Comparison of ENCODE assay signal across 1 cellular context in the genomic region with DNA sequence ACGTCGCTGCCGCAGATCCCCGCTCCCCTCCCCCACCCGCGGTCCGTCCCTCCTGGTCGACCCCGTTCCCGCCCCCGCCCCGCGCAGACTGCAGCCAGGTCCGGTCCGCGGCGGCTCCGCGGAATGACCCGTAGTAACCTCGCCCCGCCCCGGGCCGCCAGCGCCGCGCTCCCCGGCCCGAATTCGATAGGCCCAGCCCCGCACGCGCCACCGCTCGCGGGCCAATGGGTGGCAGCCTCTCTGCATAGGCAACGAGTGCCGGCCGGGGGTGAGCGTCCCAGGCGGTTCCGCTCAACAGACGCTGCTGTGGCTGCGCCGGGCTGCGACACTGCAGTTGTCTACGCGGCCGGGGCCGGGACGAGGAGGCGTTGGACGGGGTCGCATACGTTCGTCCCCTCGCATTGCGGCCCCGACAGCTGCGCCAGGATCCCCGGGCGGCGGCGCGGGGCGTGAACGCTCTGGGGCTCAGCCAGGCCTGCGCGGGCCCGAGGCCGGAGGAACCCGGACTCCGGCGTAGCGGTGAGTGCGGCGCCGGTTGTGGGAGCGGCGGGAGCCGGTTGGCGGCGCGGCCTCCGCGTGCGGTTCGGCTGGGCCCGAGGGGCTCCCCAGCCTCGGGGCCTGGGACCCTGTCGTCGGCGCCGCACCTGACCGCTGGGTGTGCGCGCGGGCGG.
TF ChIP-seq lines count a peak whose summit lies in the region.

A gene (plus strand): TSS at position 297 of the 671 bp plus-strand sequence. CDS start 47,737 bp downstream, outside the sequence.

TF ChIP-seq in HepG2, 621 proteins besides CTCF, POLR2A, EP300 and RAD21 (continued from another document and continues in another):
- TF ChIP-seq, protein P1, sequence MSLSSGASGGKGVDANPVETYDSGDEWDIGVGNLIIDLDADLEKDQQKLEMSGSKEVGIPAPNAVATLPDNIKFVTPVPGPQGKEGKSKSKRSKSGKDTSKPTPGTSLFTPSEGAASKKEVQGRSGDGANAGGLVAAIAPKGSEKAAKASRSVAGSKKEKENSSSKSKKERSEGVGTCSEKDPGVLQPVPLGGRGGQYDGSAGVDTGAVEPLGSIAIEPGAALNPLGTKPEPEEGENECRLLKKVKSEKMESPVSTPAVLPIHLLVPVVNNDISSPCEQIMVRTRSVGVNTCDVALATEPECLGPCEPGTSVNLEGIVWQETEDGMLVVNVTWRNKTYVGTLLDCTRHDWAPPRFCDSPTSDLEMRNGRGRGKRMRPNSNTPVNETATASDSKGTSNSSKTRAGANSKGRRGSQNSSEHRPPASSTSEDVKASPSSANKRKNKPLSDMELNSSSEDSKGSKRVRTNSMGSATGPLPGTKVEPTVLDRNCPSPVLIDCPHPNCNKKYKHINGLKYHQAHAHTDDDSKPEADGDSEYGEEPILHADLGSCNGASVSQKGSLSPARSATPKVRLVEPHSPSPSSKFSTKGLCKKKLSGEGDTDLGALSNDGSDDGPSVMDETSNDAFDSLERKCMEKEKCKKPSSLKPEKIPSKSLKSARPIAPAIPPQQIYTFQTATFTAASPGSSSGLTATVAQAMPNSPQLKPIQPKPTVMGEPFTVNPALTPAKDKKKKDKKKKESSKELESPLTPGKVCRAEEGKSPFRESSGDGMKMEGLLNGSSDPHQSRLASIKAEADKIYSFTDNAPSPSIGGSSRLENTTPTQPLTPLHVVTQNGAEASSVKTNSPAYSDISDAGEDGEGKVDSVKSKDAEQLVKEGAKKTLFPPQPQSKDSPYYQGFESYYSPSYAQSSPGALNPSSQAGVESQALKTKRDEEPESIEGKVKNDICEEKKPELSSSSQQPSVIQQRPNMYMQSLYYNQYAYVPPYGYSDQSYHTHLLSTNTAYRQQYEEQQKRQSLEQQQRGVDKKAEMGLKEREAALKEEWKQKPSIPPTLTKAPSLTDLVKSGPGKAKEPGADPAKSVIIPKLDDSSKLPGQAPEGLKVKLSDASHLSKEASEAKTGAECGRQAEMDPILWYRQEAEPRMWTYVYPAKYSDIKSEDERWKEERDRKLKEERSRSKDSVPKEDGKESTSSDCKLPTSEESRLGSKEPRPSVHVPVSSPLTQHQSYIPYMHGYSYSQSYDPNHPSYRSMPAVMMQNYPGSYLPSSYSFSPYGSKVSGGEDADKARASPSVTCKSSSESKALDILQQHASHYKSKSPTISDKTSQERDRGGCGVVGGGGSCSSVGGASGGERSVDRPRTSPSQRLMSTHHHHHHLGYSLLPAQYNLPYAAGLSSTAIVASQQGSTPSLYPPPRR (CRISPR knock-in tag; IDR thresholded peaks at IDR 0.05; ENCODE audit: borderline replicate concordance): peak; percentile 85
- TF ChIP-seq, protein P2, sequence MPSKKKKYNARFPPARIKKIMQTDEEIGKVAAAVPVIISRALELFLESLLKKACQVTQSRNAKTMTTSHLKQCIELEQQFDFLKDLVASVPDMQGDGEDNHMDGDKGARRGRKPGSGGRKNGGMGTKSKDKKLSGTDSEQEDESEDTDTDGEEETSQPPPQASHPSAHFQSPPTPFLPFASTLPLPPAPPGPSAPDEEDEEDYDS (CRISPR knock-in tag; IDR thresholded peaks at IDR 0.05): peak; percentile 99
- TF ChIP-seq, protein P3, sequence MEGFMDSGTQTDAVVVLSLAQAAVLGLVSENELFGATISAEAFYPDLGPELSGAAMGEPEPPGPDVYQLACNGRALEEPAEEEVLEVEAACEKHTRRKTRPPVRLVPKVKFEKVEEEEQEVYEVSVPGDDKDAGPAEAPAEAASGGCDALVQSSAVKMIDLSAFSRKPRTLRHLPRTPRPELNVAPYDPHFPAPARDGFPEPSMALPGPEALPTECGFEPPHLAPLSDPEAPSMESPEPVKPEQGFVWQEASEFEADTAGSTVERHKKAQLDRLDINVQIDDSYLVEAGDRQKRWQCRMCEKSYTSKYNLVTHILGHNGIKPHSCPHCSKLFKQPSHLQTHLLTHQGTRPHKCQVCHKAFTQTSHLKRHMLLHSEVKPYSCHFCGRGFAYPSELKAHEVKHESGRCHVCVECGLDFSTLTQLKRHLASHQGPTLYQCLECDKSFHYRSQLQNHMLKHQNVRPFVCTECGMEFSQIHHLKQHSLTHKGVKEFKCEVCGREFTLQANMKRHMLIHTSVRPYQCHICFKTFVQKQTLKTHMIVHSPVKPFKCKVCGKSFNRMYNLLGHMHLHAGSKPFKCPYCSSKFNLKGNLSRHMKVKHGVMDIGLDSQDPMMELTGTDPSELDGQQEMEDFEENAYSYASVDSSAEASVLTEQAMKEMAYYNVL (CRISPR knock-in tag; IDR thresholded peaks at IDR 0.05; ENCODE audit: borderline replicate concordance): peak; percentile 79; the same call in 1 of the 2 replicates
- TF ChIP-seq NR2F2 (IDR thresholded peaks at IDR 0.05; ENCODE audit: borderline replicate concordance, low read depth): no peak; the same call in 1 of the 2 replicates
- TF ChIP-seq, protein P4, sequence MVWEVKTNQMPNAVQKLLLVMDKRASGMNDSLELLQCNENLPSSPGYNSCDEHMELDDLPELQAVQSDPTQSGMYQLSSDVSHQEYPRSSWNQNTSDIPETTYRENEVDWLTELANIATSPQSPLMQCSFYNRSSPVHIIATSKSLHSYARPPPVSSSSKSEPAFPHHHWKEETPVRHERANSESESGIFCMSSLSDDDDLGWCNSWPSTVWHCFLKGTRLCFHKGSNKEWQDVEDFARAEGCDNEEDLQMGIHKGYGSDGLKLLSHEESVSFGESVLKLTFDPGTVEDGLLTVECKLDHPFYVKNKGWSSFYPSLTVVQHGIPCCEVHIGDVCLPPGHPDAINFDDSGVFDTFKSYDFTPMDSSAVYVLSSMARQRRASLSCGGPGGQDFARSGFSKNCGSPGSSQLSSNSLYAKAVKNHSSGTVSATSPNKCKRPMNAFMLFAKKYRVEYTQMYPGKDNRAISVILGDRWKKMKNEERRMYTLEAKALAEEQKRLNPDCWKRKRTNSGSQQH (CRISPR knock-in tag; IDR thresholded peaks at IDR 0.05; ENCODE audit: low read depth): no peak
- peak; percentile 72 for TF ChIP-seq ESRRA (CRISPR knock-in tag; IDR thresholded peaks at IDR 0.05; ENCODE audit: low read depth)
- peak; percentile 61; the same call in 1 of the 2 replicates for TF ChIP-seq PITX1 (CRISPR knock-in tag; IDR thresholded peaks at IDR 0.05)
- TF ChIP-seq SMAD9 (CRISPR knock-in tag; IDR thresholded peaks at IDR 0.05): 0 out of 2 replicates have a peak, but pooled peaks have one; percentile 33
- no peak for TF ChIP-seq MAFG (CRISPR knock-in tag; IDR thresholded peaks at IDR 0.05)
- TF ChIP-seq ZKSCAN5 (CRISPR knock-in tag; IDR thresholded peaks at IDR 0.05): peak; percentile 63; the same call in 1 of the 2 replicates
- TF ChIP-seq NFE2 (CRISPR knock-in tag; IDR thresholded peaks at IDR 0.05): 0 out of 2 replicates have a peak, but pooled peaks have one; percentile 22
- peak; percentile 94 for TF ChIP-seq ZNF792 (CRISPR knock-in tag; IDR thresholded peaks at IDR 0.05)
- TF ChIP-seq SMARCC2 (IDR thresholded peaks at IDR 0.05): no peak
- TF ChIP-seq, protein P5, sequence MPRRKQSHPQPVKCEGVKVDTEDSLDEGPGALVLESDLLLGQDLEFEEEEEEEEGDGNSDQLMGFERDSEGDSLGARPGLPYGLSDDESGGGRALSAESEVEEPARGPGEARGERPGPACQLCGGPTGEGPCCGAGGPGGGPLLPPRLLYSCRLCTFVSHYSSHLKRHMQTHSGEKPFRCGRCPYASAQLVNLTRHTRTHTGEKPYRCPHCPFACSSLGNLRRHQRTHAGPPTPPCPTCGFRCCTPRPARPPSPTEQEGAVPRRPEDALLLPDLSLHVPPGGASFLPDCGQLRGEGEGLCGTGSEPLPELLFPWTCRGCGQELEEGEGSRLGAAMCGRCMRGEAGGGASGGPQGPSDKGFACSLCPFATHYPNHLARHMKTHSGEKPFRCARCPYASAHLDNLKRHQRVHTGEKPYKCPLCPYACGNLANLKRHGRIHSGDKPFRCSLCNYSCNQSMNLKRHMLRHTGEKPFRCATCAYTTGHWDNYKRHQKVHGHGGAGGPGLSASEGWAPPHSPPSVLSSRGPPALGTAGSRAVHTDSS (CRISPR knock-in tag; conservative IDR thresholded peaks at IDR 0.05): no peak; the same call in 1 of the 2 replicates
- TF ChIP-seq PAX8 (CRISPR knock-in tag; IDR thresholded peaks at IDR 0.05; ENCODE audit: borderline replicate concordance): peak; percentile 91; the same call in 1 of the 2 replicates
- peak; percentile 62 for TF ChIP-seq FOXA3 (CRISPR knock-in tag; IDR thresholded peaks at IDR 0.05)
- no peak for TF ChIP-seq RCOR2 (CRISPR knock-in tag; IDR thresholded peaks at IDR 0.05)
- TF ChIP-seq ONECUT2 (CRISPR knock-in tag; IDR thresholded peaks at IDR 0.05): no peak
- TF ChIP-seq CHD2 (IDR thresholded peaks at IDR 0.05; ENCODE audit: low read depth, low read length): peak; percentile 64; the same call in 1 of the 2 replicates
- peak; percentile 90; the same call in 1 of the 3 replicates for TF ChIP-seq MXI1 (IDR thresholded peaks at IDR 0.05; ENCODE audit: borderline replicate concordance, low read depth, low read length)
- TF ChIP-seq REXO4 (CRISPR knock-in tag; IDR thresholded peaks at IDR 0.05; ENCODE audit: borderline replicate concordance): peak; percentile 75; the same call in 1 of the 2 replicates
- TF ChIP-seq MED13 (CRISPR knock-in tag; IDR thresholded peaks at IDR 0.05): peak; percentile 96
- TF ChIP-seq ZNF17 (CRISPR knock-in tag; IDR thresholded peaks at IDR 0.05): no peak
- peak; percentile 92 for TF ChIP-seq ZFP36L2 (CRISPR knock-in tag; IDR thresholded peaks at IDR 0.05)
- peak; percentile 95 for TF ChIP-seq ZNF205 (CRISPR knock-in tag; IDR thresholded peaks at IDR 0.05)
- no peak for TF ChIP-seq ZNF569 (CRISPR knock-in tag; IDR thresholded peaks at IDR 0.05; ENCODE audit: borderline replicate concordance)
- TF ChIP-seq RBFOX2 (IDR thresholded peaks at IDR 0.05; ENCODE audit: low read depth, low read length): peak; percentile 100
- no peak for TF ChIP-seq ZNF75D (CRISPR knock-in tag; IDR thresholded peaks at IDR 0.05; ENCODE audit: borderline replicate concordance)
- no peak for TF ChIP-seq ZFYVE20 (CRISPR knock-in tag; IDR thresholded peaks at IDR 0.05; ENCODE audit: borderline replicate concordance, low read depth)
- peak; percentile 90 for TF ChIP-seq TP53 (CRISPR knock-in tag; conservative IDR thresholded peaks at IDR 0.05)
- TF ChIP-seq, protein P6, sequence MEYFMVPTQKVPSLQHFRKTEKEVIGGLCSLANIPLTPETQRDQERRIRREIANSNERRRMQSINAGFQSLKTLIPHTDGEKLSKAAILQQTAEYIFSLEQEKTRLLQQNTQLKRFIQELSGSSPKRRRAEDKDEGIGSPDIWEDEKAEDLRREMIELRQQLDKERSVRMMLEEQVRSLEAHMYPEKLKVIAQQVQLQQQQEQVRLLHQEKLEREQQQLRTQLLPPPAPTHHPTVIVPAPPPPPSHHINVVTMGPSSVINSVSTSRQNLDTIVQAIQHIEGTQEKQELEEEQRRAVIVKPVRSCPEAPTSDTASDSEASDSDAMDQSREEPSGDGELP (IDR thresholded peaks at IDR 0.05; ENCODE audit: borderline replicate concordance, low read depth): no peak; the same call in 1 of the 2 replicates
- TF ChIP-seq, protein P7, sequence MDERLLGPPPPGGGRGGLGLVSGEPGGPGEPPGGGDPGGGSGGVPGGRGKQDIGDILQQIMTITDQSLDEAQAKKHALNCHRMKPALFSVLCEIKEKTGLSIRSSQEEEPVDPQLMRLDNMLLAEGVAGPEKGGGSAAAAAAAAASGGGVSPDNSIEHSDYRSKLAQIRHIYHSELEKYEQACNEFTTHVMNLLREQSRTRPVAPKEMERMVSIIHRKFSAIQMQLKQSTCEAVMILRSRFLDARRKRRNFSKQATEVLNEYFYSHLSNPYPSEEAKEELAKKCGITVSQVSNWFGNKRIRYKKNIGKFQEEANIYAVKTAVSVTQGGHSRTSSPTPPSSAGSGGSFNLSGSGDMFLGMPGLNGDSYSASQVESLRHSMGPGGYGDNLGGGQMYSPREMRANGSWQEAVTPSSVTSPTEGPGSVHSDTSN (CRISPR knock-in tag; IDR thresholded peaks at IDR 0.05): no peak
- TF ChIP-seq, protein P8, sequence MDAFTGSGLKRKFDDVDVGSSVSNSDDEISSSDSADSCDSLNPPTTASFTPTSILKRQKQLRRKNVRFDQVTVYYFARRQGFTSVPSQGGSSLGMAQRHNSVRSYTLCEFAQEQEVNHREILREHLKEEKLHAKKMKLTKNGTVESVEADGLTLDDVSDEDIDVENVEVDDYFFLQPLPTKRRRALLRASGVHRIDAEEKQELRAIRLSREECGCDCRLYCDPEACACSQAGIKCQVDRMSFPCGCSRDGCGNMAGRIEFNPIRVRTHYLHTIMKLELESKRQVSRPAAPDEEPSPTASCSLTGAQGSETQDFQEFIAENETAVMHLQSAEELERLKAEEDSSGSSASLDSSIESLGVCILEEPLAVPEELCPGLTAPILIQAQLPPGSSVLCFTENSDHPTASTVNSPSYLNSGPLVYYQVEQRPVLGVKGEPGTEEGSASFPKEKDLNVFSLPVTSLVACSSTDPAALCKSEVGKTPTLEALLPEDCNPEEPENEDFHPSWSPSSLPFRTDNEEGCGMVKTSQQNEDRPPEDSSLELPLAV (CRISPR knock-in tag; conservative IDR thresholded peaks at IDR 0.05; ENCODE audit: low read depth): peak; percentile 95
- peak; percentile 95 for TF ChIP-seq ZNF329 (CRISPR knock-in tag; IDR thresholded peaks at IDR 0.05; ENCODE audit: low read depth)
- TF ChIP-seq, protein P9, sequence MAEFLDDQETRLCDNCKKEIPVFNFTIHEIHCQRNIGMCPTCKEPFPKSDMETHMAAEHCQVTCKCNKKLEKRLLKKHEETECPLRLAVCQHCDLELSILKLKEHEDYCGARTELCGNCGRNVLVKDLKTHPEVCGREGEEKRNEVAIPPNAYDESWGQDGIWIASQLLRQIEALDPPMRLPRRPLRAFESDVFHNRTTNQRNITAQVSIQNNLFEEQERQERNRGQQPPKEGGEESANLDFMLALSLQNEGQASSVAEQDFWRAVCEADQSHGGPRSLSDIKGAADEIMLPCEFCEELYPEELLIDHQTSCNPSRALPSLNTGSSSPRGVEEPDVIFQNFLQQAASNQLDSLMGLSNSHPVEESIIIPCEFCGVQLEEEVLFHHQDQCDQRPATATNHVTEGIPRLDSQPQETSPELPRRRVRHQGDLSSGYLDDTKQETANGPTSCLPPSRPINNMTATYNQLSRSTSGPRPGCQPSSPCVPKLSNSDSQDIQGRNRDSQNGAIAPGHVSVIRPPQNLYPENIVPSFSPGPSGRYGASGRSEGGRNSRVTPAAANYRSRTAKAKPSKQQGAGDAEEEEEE (CRISPR knock-in tag; IDR thresholded peaks at IDR 0.05; ENCODE audit: borderline replicate concordance): no peak
- TF ChIP-seq ZNF224 (CRISPR knock-in tag; IDR thresholded peaks at IDR 0.05): peak; percentile 98
- TF ChIP-seq XBP1 (CRISPR knock-in tag; IDR thresholded peaks at IDR 0.05): 0 out of 2 replicates have a peak, but pooled peaks have one; percentile 63
